In genomic region chr1:114779722-114780121, GRCh38 we compare ENCODE assay signal across 8 cellular contexts. TPM values are rescaled to one million over a fixed set of nuclear protein-coding genes. Genes with fewer than 3 reads are reported as not detected.
DNase-seq lines count a peak whose midpoint lies in the region; ATAC-seq and TF ChIP-seq lines count a peak whose summit lies in the region.

No MANE protein-coding gene starts in this region.

- no peaks in the 10 kb centered on the region for H3K27me3 ChIP-seq in CD8-positive, alpha-beta memory T cell (ENCODE audit: insufficient read depth, low read length, poor library complexity, severe bottlenecking)
- H3K27me3 ChIP-seq in Panc1 (ENCODE audit: control insufficient read depth, insufficient read depth, low read length): no peaks in the 10 kb centered on the region; the same call in 1 of the 2 replicates

- H3K27me3 Mint-ChIP-seq in CD8-positive, alpha-beta memory T cell: peaks cover 0 to 4% of the 10 kb centered on the region in 2 donors
- peaks cover 9% of the 10 kb centered on the region for H3K27me3 Mint-ChIP-seq in osteocyte (ENCODE audit: unreplicated experiment)

- peaks cover 20% of the 10 kb centered on the region for H3K36me3 ChIP-seq in CD8-positive, alpha-beta memory T cell (ENCODE audit: insufficient read depth, low read length)
- H3K36me3 ChIP-seq in Panc1 (ENCODE audit: control insufficient read depth, insufficient read depth, low read length): peaks cover 7% of the 10 kb centered on the region

- peaks cover 28 to 41% (median 41%) of the 10 kb centered on the region in 3 donors for H3K4me1 Mint-ChIP-seq in CD8-positive, alpha-beta memory T cell
- peaks cover 23% of the 10 kb centered on the region for H3K4me1 Mint-ChIP-seq in osteocyte (ENCODE audit: unreplicated experiment)

- peak overlapping the region; percentile 98 to 100 (median 99) for H3K4me3 Mint-ChIP-seq in CD8-positive, alpha-beta memory T cell
- peak overlapping the region; percentile 100 for H3K4me3 Mint-ChIP-seq in osteocyte (ENCODE audit: unreplicated experiment)

- TF ChIP-seq CTCF in Panc1 (IDR thresholded peaks at IDR 0.05) (no peak), epithelial cell of esophagus (IDR thresholded peaks at IDR 0.05; ENCODE audit: insufficient read depth, low read depth, low read length, missing control alignments) (no peak), osteocyte (IDR thresholded peaks at IDR 0.05) (no peak)

- peak overlapping the region; percentile 90 for H3K27ac ChIP-seq in CD8-positive, alpha-beta memory T cell (ENCODE audit: low read depth, low read length)
- H3K27ac ChIP-seq in Panc1 (ENCODE audit: low read length): peak overlapping the region; percentile 88

- no peaks in the 10 kb centered on the region for H3K9me3 ChIP-seq in CD8-positive, alpha-beta memory T cell (ENCODE audit: low read length)
- no peaks in the 10 kb centered on the region for H3K9me3 ChIP-seq in Panc1 (ENCODE audit: control insufficient read depth, insufficient read depth, low read depth, low read length)

- peak overlapping the region; percentile 85 for H3K4me3 ChIP-seq in CD8-positive, alpha-beta memory T cell (ENCODE audit: low read length)
- H3K4me3 ChIP-seq in Panc1 (ENCODE audit: low read depth in 2 of 2, low read length in 2 of 2) (peak overlapping the region; percentile 91 to 98), epithelial cell of esophagus (ENCODE audit: low read length) (peak overlapping the region; percentile 95)

- CTCF ChIA-PET in CD8-positive, alpha-beta memory T cell (lab: Charles Lee): interaction anchor here (1.4 to 2.7 kb wide), 2 partner anchors 21 to 63 kb away, joined by 3 to 9 read pairs; partner anchors contain the start of gene NRAS
- CTCF ChIA-PET in Panc1 (lab: Charles Lee) (interaction anchor here (0.5 kb wide), 1 partner anchor 533 kb away, joined by 3 read pairs; no protein-coding TSS in a partner anchor), HEK293T (lab: Yijun Ruan, JAX) (no interaction called here)

- H3K36me3 Mint-ChIP-seq in CD8-positive, alpha-beta memory T cell: peaks cover 0 to 53% (median 13%) of the 10 kb centered on the region in 3 donors
- peaks cover 28% of the 10 kb centered on the region for H3K36me3 Mint-ChIP-seq in osteocyte (ENCODE audit: unreplicated experiment)

- intact Hi-C loops in Panc1 (cut with micrococcal nuclease; ENCODE audit: unreplicated experiment): no loop called here

- no peak for ATAC-seq in Panc1

- POLR2A ChIA-PET in CD8-positive, alpha-beta memory T cell (lab: Charles Lee): interaction anchor here (1.5 kb wide), 1 partner anchor 22 kb away, joined by 15 read pairs; the partner anchor contains the start of gene CSDE1
- POLR2A ChIA-PET in Panc1 (lab: Charles Lee): no interaction called here
- POLR2A ChIA-PET in HEK293T (lab: Yijun Ruan, JAX): interaction anchor here (0.6 to 1.9 kb wide), 6 partner anchors 9 to 31 kb away, joined by 3 to 11 read pairs (median 5); partner anchors contain the start of gene CSDE1

- H3K9me3 Mint-ChIP-seq in CD8-positive, alpha-beta memory T cell: no peaks in the 10 kb centered on the region
- H3K9me3 Mint-ChIP-seq in osteocyte (ENCODE audit: unreplicated experiment): no peaks in the 10 kb centered on the region

- no TSS peak for BruUV-seq in Panc1 (replicated peaks; lab: Mats Ljungman, UMichigan)

- peak overlapping the region; percentile 96 to 100 (median 99) for H3K27ac Mint-ChIP-seq in CD8-positive, alpha-beta memory T cell
- peak overlapping the region; percentile 100 for H3K27ac Mint-ChIP-seq in osteocyte (ENCODE audit: unreplicated experiment)

- H3K4me1 ChIP-seq in CD8-positive, alpha-beta memory T cell (ENCODE audit: insufficient read depth, low read length): peaks cover 11% of the 10 kb centered on the region
- peaks cover 6% of the 10 kb centered on the region; the same call in 1 of the 2 replicates for H3K4me1 ChIP-seq in Panc1 (ENCODE audit: control insufficient read depth, insufficient read depth, low read length)

- no peak for DNase-seq in CD8-positive, alpha-beta memory T cell
- DNase-seq in Panc1 (ENCODE audit: low read depth, low spot score) (no peak), epithelial cell of esophagus (ENCODE audit: low read depth) (no peak), osteocyte (ENCODE audit: extremely low spot score, unreplicated experiment) (no peak), hippocampal formation (lab: John Stamatoyannopoulos, UW) (no peak), LoVo (ENCODE audit: low spot score) (no peak), HEK293T (ENCODE audit: extremely low spot score) (no peak), NCI-H774 (lab: John Stamatoyannopoulos, UW) (no peak)

- in situ Hi-C loops in Panc1 (cut with HindIII; ENCODE audit: low pct_unique_long_range_greater_than_20kb, low sequenced_read_pairs): no loop called here

TF ChIP-seq in HEK293T, 16 proteins besides CTCF, POLR2A, EP300 and RAD21:
- TF ChIP-seq HDGF (IDR thresholded peaks at IDR 0.05; ENCODE audit: borderline replicate concordance) (no peak), PKNOX1 (IDR thresholded peaks at IDR 0.05) (no peak), FOXK2 (IDR thresholded peaks at IDR 0.05) (no peak), NFRKB (IDR thresholded peaks at IDR 0.05) (no peak), TARDBP (IDR thresholded peaks at IDR 0.05) (no peak), L3MBTL2 (conservative IDR thresholded peaks at IDR 0.05) (no peak), BHLHE40 (IDR thresholded peaks at IDR 0.05; ENCODE audit: borderline replicate concordance) (no peak), FOXA1 (IDR thresholded peaks at IDR 0.05) (no peak), FOXM1 (IDR thresholded peaks at IDR 0.05; ENCODE audit: borderline replicate concordance) (no peak), ELF4 (IDR thresholded peaks at IDR 0.05) (no peak), ARNT (IDR thresholded peaks at IDR 0.05) (no peak), LEF1 (IDR thresholded peaks at IDR 0.05; ENCODE audit: borderline replicate concordance) (no peak), SP1 (IDR thresholded peaks at IDR 0.05) (no peak), CTBP1 (IDR thresholded peaks at IDR 0.05; ENCODE audit: borderline replicate concordance) (no peak), ZNF384 (IDR thresholded peaks at IDR 0.05) (no peak), SUZ12 (IDR thresholded peaks at IDR 0.05) (no peak)

RNA-seq across cellular contexts. Expression of gene SIKE1, which starts 0.8 kb away (rescaled TPM):
- 10 to 100 TPM; 66.0 to 70.3 TPM for total RNA-seq in CD8-positive, alpha-beta memory T cell
- polyA plus RNA-seq in CD8-positive, alpha-beta memory T cell: 29.7 TPM
- total RNA-seq in Panc1 (2021; ENCODE audit: unreplicated experiment) (29.7 TPM), osteocyte (57.2 and 60.4 TPM in 2 replicates)
- polyA plus RNA-seq in Panc1 (2012; ENCODE audit: insufficient read length): 22.7 TPM

RNA-seq across cellular contexts. Expression of gene CSDE1, which starts 21.9 kb away (rescaled TPM):
- 100 to 1,000 TPM; 481 to 513 TPM for total RNA-seq in CD8-positive, alpha-beta memory T cell
- polyA plus RNA-seq in CD8-positive, alpha-beta memory T cell: 357 TPM
- 347 TPM for total RNA-seq in Panc1 (2021; ENCODE audit: unreplicated experiment)
- polyA plus RNA-seq in Panc1 (2012; ENCODE audit: insufficient read length): 170 TPM
- total RNA-seq in osteocyte: 499 and 516 TPM in 2 replicates
